9 cellular contexts compared by ENCODE assay signal in the genomic region with DNA sequence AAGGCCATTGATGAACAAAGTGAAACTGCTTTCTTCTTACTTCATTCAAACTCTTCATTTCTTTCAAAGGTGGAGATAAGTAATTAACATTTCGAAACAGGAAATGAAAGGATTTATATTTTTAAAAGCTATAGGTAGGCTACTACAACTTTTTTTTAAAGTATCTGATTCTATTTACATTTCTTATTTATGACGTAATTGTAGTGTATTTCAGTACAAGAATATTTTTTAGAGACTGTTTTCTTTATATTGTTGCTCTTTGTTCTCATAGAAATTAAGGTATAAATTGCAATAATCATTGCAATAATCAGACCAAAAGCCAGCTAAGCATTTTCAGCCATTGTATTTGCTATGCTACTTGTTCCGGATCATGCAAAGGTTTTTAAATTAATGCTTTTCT. TPM values are rescaled to one million over a fixed set of nuclear protein-coding genes. Genes with fewer than 3 reads are reported as not detected.
DNase-seq lines count a peak whose midpoint lies in the region; ATAC-seq and TF ChIP-seq lines count a peak whose summit lies in the region.
"Had no signal": no experiment of that assay in that cellular context is flagged by ENCODE, and none has a peak within 500 bp of the region (broad histone marks: within the 10 kb centered on the region; RNA-seq: fewer than 3 reads in every experiment).

No MANE protein-coding gene starts in this region.

- peaks cover 7% of the 10 kb centered on the region for H3K36me3 Mint-ChIP-seq in MCF 10A (ENCODE audit: insufficient read depth, unreplicated experiment)
- peaks cover 2 to 19% (median 3%) of the 10 kb centered on the region in 3 donors for H3K36me3 Mint-ChIP-seq in naive thymus-derived CD8-positive, alpha-beta T cell

- H3K4me3 Mint-ChIP-seq in MCF 10A (ENCODE audit: unreplicated experiment): peak overlapping the region; percentile 82
- H3K4me3 Mint-ChIP-seq in naive thymus-derived CD8-positive, alpha-beta T cell: peak overlapping the region in 7 of 10 donors; percentile 0 to 82 (median 59)

- peak overlapping the region; percentile 46 to 79 (median 60); a peak in 18 of 22 replicates for H3K4me2 ChIP-seq in BLaER1 treated with 17β-estradiol and CSF1 and Interleukin-3, amounts not matched to agents 10 nM and 100 nM
- H3K4me2 ChIP-seq in KMS-11: peak overlapping the region; percentile 29

- H3K36me3 ChIP-seq in BLaER1 treated with 17β-estradiol and CSF1 and Interleukin-3, amounts not matched to agents 10 nM and 100 nM: peaks cover 0 to 15% (median 6%) of the 10 kb centered on the region in 11 experiments; a peak in 6 of 22 replicates
- H3K36me3 ChIP-seq in KMS-11 (ENCODE audit: insufficient read depth): no peaks in the 10 kb centered on the region
- H3K36me3 ChIP-seq: vagina had no signal

- H3K4me1 Mint-ChIP-seq in MCF 10A (ENCODE audit: insufficient read depth, unreplicated experiment): peaks cover 21% of the 10 kb centered on the region
- H3K4me1 Mint-ChIP-seq in naive thymus-derived CD8-positive, alpha-beta T cell: peaks cover 29 to 90% (median 68%) of the 10 kb centered on the region in 4 donors

- ATAC-seq in naive thymus-derived CD8-positive, alpha-beta T cell: no peak
- no peak for ATAC-seq in omental fat pad (ENCODE audit: low FRiP score)

- H2AFZ ChIP-seq in KMS-11 (ENCODE audit: low read depth): no peak overlapping the region

- intact Hi-C loops in MCF 10A (cut with micrococcal nuclease): loop anchor here (5.0 kb wide), 1 partner anchor 34 kb away; no protein-coding TSS in a partner anchor

- H3K9me3 Mint-ChIP-seq in MCF 10A (ENCODE audit: unreplicated experiment): no peaks in the 10 kb centered on the region
- no peaks in the 10 kb centered on the region for H3K9me3 Mint-ChIP-seq in naive thymus-derived CD8-positive, alpha-beta T cell

- H3K4me3 ChIP-seq in BLaER1 treated with 17β-estradiol and CSF1 and Interleukin-3, amounts not matched to agents 10 nM and 100 nM: peak overlapping the region in 9 of 10 experiments; percentile 27 to 69 (median 67); a peak in 16 of 20 replicates
- no peak overlapping the region for H3K4me3 ChIP-seq in KMS-11 (IDR thresholded peaks at IDR 0.05; ENCODE audit: insufficient read depth, low read depth, low read length)

- peaks cover 5 to 100% (median 50%) of the 10 kb centered on the region in 11 experiments; a peak in 15 of 22 replicates for H4K20me1 ChIP-seq in BLaER1 treated with 17β-estradiol and CSF1 and Interleukin-3, amounts not matched to agents 10 nM and 100 nM
- peaks cover 4% of the 10 kb centered on the region; the same call in 1 of the 2 replicates for H4K20me1 ChIP-seq in KMS-11 (ENCODE audit: insufficient read depth)

- TF ChIP-seq CTCF in KMS-11 (conservative IDR thresholded peaks at IDR 0.05; ENCODE audit: low read depth, low read length) (no peak), MCF 10A (IDR thresholded peaks at IDR 0.05; ENCODE audit: unreplicated experiment) (no peak), omental fat pad (IDR thresholded peaks at IDR 0.05) (no peak)

- no peaks in the 10 kb centered on the region for H3K27me3 ChIP-seq in BLaER1 treated with 17β-estradiol and CSF1 and Interleukin-3, amounts not matched to agents 10 nM and 100 nM
- H3K27me3 ChIP-seq in KMS-11 (ENCODE audit: insufficient read depth, low read depth): no peaks in the 10 kb centered on the region
- H3K27me3 ChIP-seq: vagina had no signal

- peaks cover 46% of the 10 kb centered on the region for H3K79me2 ChIP-seq in KMS-11 (ENCODE audit: insufficient read depth, low read depth)

- CTCF ChIA-PET in MCF 10A (lab: Yijun Ruan, JAX): no interaction called here

- POLR2A ChIA-PET in MCF 10A (lab: Yijun Ruan, JAX): interaction anchor here (0.6 to 6.0 kb wide), 9 partner anchors 9 to 651 kb away, joined by 3 to 174 read pairs (median 6); a partner anchor contains a TSS
- POLR2A ChIA-PET in naive thymus-derived CD8-positive, alpha-beta T cell (lab: Charles Lee): interaction anchor here (1.2 kb wide), 1 partner anchor 13 kb away, joined by 6 read pairs; no protein-coding TSS in a partner anchor

- H3K9ac ChIP-seq in BLaER1 treated with 17β-estradiol and CSF1 and Interleukin-3, amounts not matched to agents 10 nM and 100 nM: peak overlapping the region in 4 of 11 experiments; percentile 62 to 75 (median 69); a peak in 6 of 22 replicates
- H3K9ac ChIP-seq in KMS-11: no peak overlapping the region

- H3K9me3 ChIP-seq in BLaER1 treated with 17β-estradiol and CSF1 and Interleukin-3, amounts not matched to agents 10 nM and 100 nM (replicated peaks in 1 of 11): no peaks in the 10 kb centered on the region
- H3K9me3 ChIP-seq: vagina had no signal

- H3K27me3 Mint-ChIP-seq in MCF 10A (ENCODE audit: insufficient read depth, unreplicated experiment): no peaks in the 10 kb centered on the region
- no peaks in the 10 kb centered on the region for H3K27me3 Mint-ChIP-seq in naive thymus-derived CD8-positive, alpha-beta T cell

- DNase-seq in MCF 10A (ENCODE audit: unreplicated experiment): no peak
- DNase-seq in naive thymus-derived CD8-positive, alpha-beta T cell: no peak
- no peak for DNase-seq in omental fat pad (ENCODE audit: low spot score)
- DNase-seq in medulla oblongata (ENCODE audit: extremely low spot score): no peak
- no peak for DNase-seq in effector CD8-positive, alpha-beta T cell (lab: John Stamatoyannopoulos, UW)
- no peak for DNase-seq in SK-N-DZ (ENCODE audit: low spot score)

- peak overlapping the region; percentile 76 for H3K27ac Mint-ChIP-seq in MCF 10A (ENCODE audit: low read depth, unreplicated experiment)
- H3K27ac Mint-ChIP-seq in naive thymus-derived CD8-positive, alpha-beta T cell: peak overlapping the region in 2 of 10 donors; percentile 6 to 19

- H3K4me1 ChIP-seq in BLaER1 treated with 17β-estradiol and CSF1 and Interleukin-3, amounts not matched to agents 10 nM and 100 nM: peaks cover 6 to 62% (median 35%) of the 10 kb centered on the region in 10 experiments; a peak in 18 of 20 replicates
- H3K4me1 ChIP-seq in KMS-11 (ENCODE audit: low read depth, poor library complexity, severe bottlenecking): peaks cover 29% of the 10 kb centered on the region

- H3K27ac ChIP-seq in BLaER1 treated with 17β-estradiol and CSF1 and Interleukin-3, amounts not matched to agents 10 nM and 100 nM: peak overlapping the region in 3 of 11 experiments; percentile 17 to 47 (median 47); a peak in 4 of 22 replicates
- no peak overlapping the region for H3K27ac ChIP-seq in KMS-11
- H3K27ac ChIP-seq: vagina had no signal

- no TSS peak for BruUV-seq in MCF 10A (replicated peaks; lab: Mats Ljungman, UMichigan)

RNA-seq across cellular contexts. Expression of a gene that starts 13.7 kb away (rescaled TPM):
- 57.6 and 59.5 TPM in 2 replicates for total RNA-seq in MCF 10A (2022)
- 10 to 100 TPM; 70.4 to 71.9 TPM for total RNA-seq in naive thymus-derived CD8-positive, alpha-beta T cell
- 100 to 1,000 TPM in 2 of 3 donors, 10 to 100 TPM in 1; 100.0 to 105 (median 104) TPM for polyA plus RNA-seq in naive thymus-derived CD8-positive, alpha-beta T cell
- total RNA-seq in omental fat pad: 100 to 1,000 TPM in 2 of 4 donors, 10 to 100 TPM in 2; 85.1 to 151 (median 120) TPM
- polyA plus RNA-seq in SK-N-DZ (2014; cell fraction: cytosol; rRNA removed): 136 and 172 TPM in 2 replicates
- polyA plus RNA-seq in SK-N-DZ (2014; cell fraction: nucleus; rRNA removed): 80.6 and 97.8 TPM in 2 replicates
